In genomic region chr21:45110873-45111624, GRCh38 we compare ENCODE assay signal across 12 cellular contexts. TPM values are rescaled to one million over a fixed set of nuclear protein-coding genes. Genes with fewer than 3 reads are reported as not detected.
DNase-seq lines count a peak whose midpoint lies in the region; ATAC-seq, FAIRE-seq and TF ChIP-seq lines count a peak whose summit lies in the region.
"Had no signal": no experiment of that assay in that cellular context is flagged by ENCODE, and none has a peak within 500 bp of the region (broad histone marks: within the 10 kb centered on the region; RNA-seq: fewer than 3 reads in every experiment).

No MANE protein-coding gene starts in this region.

- no peak for TF ChIP-seq EP300 in H1 (IDR thresholded peaks at IDR 0.05; ENCODE audit: borderline replicate concordance in 1 of 2, low read depth in 2 of 2, low read length in 2 of 2)

- H3K27ac Mint-ChIP-seq in stimulated activated naive B cell treated with anti-CD40 and anti-IgM and Interleukin-4, amounts not matched to agents 10 μg/mL and 1 μg/mL and 100 μg/mL, for 72 hours = peak overlapping the region; percentile 97

- no peaks in the 10 kb centered on the region for H3K27me3 Mint-ChIP-seq in stimulated activated naive B cell treated with anti-CD40 and anti-IgM and Interleukin-4, amounts not matched to agents 10 μg/mL and 1 μg/mL and 100 μg/mL, for 72 hours

- no peak overlapping the region for H2BK15ac ChIP-seq in H1 (ENCODE audit: low read length)

- H3K23ac ChIP-seq in H1 (ENCODE audit: insufficient read length) = no peak overlapping the region

- H3K4me3 ChIP-seq in cardiac muscle cell (no peak overlapping the region), H1 (ENCODE audit: extremely low read depth in 1 of 4, insufficient read depth in 2 of 4, low read depth in 3 of 4, low read length in 4 of 4) (no peak overlapping the region)

- peak; percentile 30 to 45 for ATAC-seq in stimulated activated naive B cell treated with anti-CD40 and anti-IgM and Interleukin-4, amounts not matched to agents 10 μg/mL and 1 μg/mL and 100 μg/mL, for 72 hours (replicated peaks)
- ATAC-seq in GM21786 (IDR thresholded peaks at IDR 0.05; ENCODE audit: unreplicated experiment) (no peak), GM21367 (IDR thresholded peaks at IDR 0.05; ENCODE audit: unreplicated experiment) (no peak)
- ATAC-seq: psoas muscle had no signal

- intact Hi-C loops in cardiac septum (cut with DNase I) = no loop called here

- no peak overlapping the region for H3K4ac ChIP-seq in H1 (replicated peaks; ENCODE audit: insufficient read length, low read depth, low read length)

- H2BK20ac ChIP-seq in H1 (ENCODE audit: low read length) = no peak overlapping the region

- H3K79me1 ChIP-seq in H1 (ENCODE audit: low read depth, low read length) = peaks cover 2% of the 10 kb centered on the region; the same call in 1 of the 2 replicates

- H3K56ac ChIP-seq in H1 (replicated peaks; ENCODE audit: insufficient read length, low read depth, low read length) = no peak overlapping the region

- no peak overlapping the region for H2AFZ ChIP-seq in H1 (ENCODE audit: low read length)

- FAIRE-seq in H1 (lab: Jason Lieb, UNC) = no peak
- FAIRE-seq: H54 had no signal

- TF ChIP-seq RAD21 in H1 (IDR thresholded peaks at IDR 0.05 in 1 of 2, conservative IDR thresholded peaks at IDR 0.05 in 1 of 2; ENCODE audit: low read depth in 2 of 2, low read length in 2 of 2) = no peak

- H3K27me3 ChIP-seq in cardiac muscle cell (no peaks in the 10 kb centered on the region), H1 (replicated peaks in 1 of 4; ENCODE audit: control insufficient read depth in 3 of 4, extremely low read depth in 1 of 4, insufficient read depth in 3 of 4, low read length in 3 of 4) (no peaks in the 10 kb centered on the region)
- H3K27me3 ChIP-seq: upper lobe of left lung had no signal

- peaks cover 0 to 4% of the 10 kb centered on the region in 2 experiments for H4K20me1 ChIP-seq in H1 (replicated peaks in 1 of 2; ENCODE audit: control insufficient read depth in 1 of 2, insufficient read depth in 2 of 2, low read length in 2 of 2)

- H2AK5ac ChIP-seq in H1 (ENCODE audit: low read depth, low read length) = peak overlapping the region; percentile 32; the same call in 1 of the 2 replicates

- H3K18ac ChIP-seq in H1 (ENCODE audit: extremely low read depth, low read length) = no peak overlapping the region

- H3K9me3 ChIP-seq in cardiac muscle cell (ENCODE audit: low read depth) (no peaks in the 10 kb centered on the region), H1 (ENCODE audit: insufficient read depth in 2 of 2, low read depth in 1 of 2, low read length in 1 of 2) (no peaks in the 10 kb centered on the region)
- H3K9me3 ChIP-seq: psoas muscle, upper lobe of left lung had no signal

- 80% methylated on average over 17 of the region's 18 CpGs; no CpG with 5 or more reads in 1 of the 2 experiments for WGBS in H1 (ENCODE audit: extremely low coverage in 1 of 2, insufficient coverage in 1 of 2, insufficient read length in 1 of 2, insufficient replicate concordance in 2 of 2, low coverage in 1 of 2, low lambda C conversion rate in 2 of 2, missing lambda C conversion rate in 1 of 2), 2 experiments

- H3K4me1 Mint-ChIP-seq in stimulated activated naive B cell treated with anti-CD40 and anti-IgM and Interleukin-4, amounts not matched to agents 10 μg/mL and 1 μg/mL and 100 μg/mL, for 72 hours = peaks cover 60 to 90% of the 10 kb centered on the region in 2 donors

- POLR2A ChIA-PET in H1 (lab: Charles Lee; ENCODE audit: partially characterized antibody) = interaction anchor here (0.7 to 1.0 kb wide), 2 partner anchors 14 to 17 kb away, joined by 3 read pairs; no protein-coding TSS in a partner anchor

- CTCF ChIA-PET in H1 (lab: Charles Lee; ENCODE audit: partially characterized antibody) = interaction anchor here (0.7 to 1.9 kb wide), 5 partner anchors 9 to 159 kb away, joined by 3 to 5 read pairs (median 3); no protein-coding TSS in a partner anchor

- H3K14ac ChIP-seq in H1 (ENCODE audit: insufficient read length) = no peak overlapping the region

- no peak overlapping the region for H3K9ac ChIP-seq in H1 (replicated peaks in 1 of 4; ENCODE audit: extremely low read depth in 1 of 4, low read depth in 3 of 4, low read length in 3 of 4)

- no peaks in the 10 kb centered on the region for H3K9me3 Mint-ChIP-seq in stimulated activated naive B cell treated with anti-CD40 and anti-IgM and Interleukin-4, amounts not matched to agents 10 μg/mL and 1 μg/mL and 100 μg/mL, for 72 hours

- peaks cover 20 to 41% of the 10 kb centered on the region in 2 donors for H3K36me3 Mint-ChIP-seq in stimulated activated naive B cell treated with anti-CD40 and anti-IgM and Interleukin-4, amounts not matched to agents 10 μg/mL and 1 μg/mL and 100 μg/mL, for 72 hours

- H3K79me2 ChIP-seq in H1 (ENCODE audit: control insufficient read depth in 1 of 2, insufficient read depth in 2 of 2, low read length in 2 of 2) = no peaks in the 10 kb centered on the region

- H4K91ac ChIP-seq in H1 (replicated peaks; ENCODE audit: insufficient read length, low read length) = no peak overlapping the region

- no peak overlapping the region for H3K4me2 ChIP-seq in H1 (ENCODE audit: insufficient read depth in 1 of 2, low read depth in 2 of 2, low read length in 2 of 2)

- no peaks in the 10 kb centered on the region for H3K23me2 ChIP-seq in H1 (ENCODE audit: low read depth, low read length)

- TF ChIP-seq CTCF in cardiac muscle cell (IDR thresholded peaks at IDR 0.05; ENCODE audit: low read depth, low read length) (no peak), H1 (IDR thresholded peaks at IDR 0.05; ENCODE audit: control extremely low read depth in 1 of 3, insufficient read depth in 1 of 3, low read depth in 1 of 3, low read length in 3 of 3) (no peak)

- H3K27ac ChIP-seq in cardiac muscle cell (peak overlapping the region; percentile 61), H1 (ENCODE audit: low read depth, low read length) (no peak overlapping the region)
- H3K27ac ChIP-seq: psoas muscle, upper lobe of left lung had no signal

- no peak overlapping the region for H4K8ac ChIP-seq in H1 (ENCODE audit: extremely low read depth, insufficient read depth, low read length)

- no peak for TF ChIP-seq POLR2A in H1 (IDR thresholded peaks at IDR 0.05; ENCODE audit: control extremely low read depth in 1 of 2, low read depth in 2 of 2, low read length in 2 of 2)

- H3K36me3 ChIP-seq in cardiac muscle cell = no peaks in the 10 kb centered on the region
- H3K36me3 ChIP-seq in H1 (ENCODE audit: control insufficient read depth in 2 of 4, insufficient read depth in 4 of 4, low read length in 3 of 4) = no peaks in the 10 kb centered on the region
- H3K36me3 ChIP-seq: upper lobe of left lung had no signal

- no peak overlapping the region for H4K5ac ChIP-seq in H1 (ENCODE audit: insufficient read length, low read depth, low read length)

- H3K4me1 ChIP-seq in cardiac muscle cell (ENCODE audit: low read depth) (peaks cover 42% of the 10 kb centered on the region), H1 (replicated peaks in 1 of 4; ENCODE audit: control insufficient read depth in 3 of 4, insufficient read depth in 4 of 4, low read length in 3 of 4) (no peaks in the 10 kb centered on the region)

- peak overlapping the region; percentile 84 to 92 for H3K4me3 Mint-ChIP-seq in stimulated activated naive B cell treated with anti-CD40 and anti-IgM and Interleukin-4, amounts not matched to agents 10 μg/mL and 1 μg/mL and 100 μg/mL, for 72 hours

- H2BK12ac ChIP-seq in H1 (ENCODE audit: low read depth, low read length) = 0 out of 2 replicates have a peak overlapping the region, but pooled peaks have one; percentile 71

- no peak overlapping the region for H2BK120ac ChIP-seq in H1 (replicated peaks; ENCODE audit: low read depth, low read length)

- no peak overlapping the region for H2BK5ac ChIP-seq in H1 (ENCODE audit: low read depth, low read length)

- DNase-seq in cardiac muscle cell (ENCODE audit: low read depth in 1 of 2, low spot score in 1 of 2) = no peak
- DNase-seq in cardiac septum (ENCODE audit: low spot score) = no peak
- peak; percentile 73 for DNase-seq in NCI-H2171 (lab: John Stamatoyannopoulos, UW)
- no peak for DNase-seq in H1 (ENCODE audit: low read depth in 1 of 2, low spot score in 2 of 2)
- peak; percentile 27 for DNase-seq in stimulated activated naive B cell treated with anti-CD40 and anti-IgM and Interleukin-4, amounts not matched to agents 10 μg/mL and 1 μg/mL and 100 μg/mL, for 72 hours
- no peak for DNase-seq in DMS114 treated with DMSO at 0.1 percent for 48 hours (lab: John Stamatoyannopoulos, UW; ENCODE audit: unreplicated experiment)
- DNase-seq: activated CD4-positive, alpha-beta T cell treated with anti-CD3 and anti-CD28 coated beads, Interleukin-2, amount 50 U/mL, for 48 hours; psoas muscle; upper lobe of left lung had no signal

TF ChIP-seq in H1, 55 proteins besides CTCF, POLR2A, EP300 and RAD21 (continues in another document):
- TF ChIP-seq GTF2F1 (IDR thresholded peaks at IDR 0.05; ENCODE audit: borderline replicate concordance, low read depth, low read length) (no peak), KDM5A (IDR thresholded peaks at IDR 0.05; ENCODE audit: low read length) (no peak), GABPA (IDR thresholded peaks at IDR 0.05; ENCODE audit: borderline replicate concordance, insufficient read depth, low read length) (no peak), ASH2L (IDR thresholded peaks at IDR 0.05; ENCODE audit: low read length) (no peak), RBBP5 (IDR thresholded peaks at IDR 0.05; ENCODE audit: borderline replicate concordance, low read depth, low read length) (no peak), RNF2 (IDR thresholded peaks at IDR 0.05; ENCODE audit: borderline replicate concordance, low read depth, low read length, missing control alignments, poor library complexity, severe bottlenecking) (no peak), SIX5 (IDR thresholded peaks at IDR 0.05; ENCODE audit: low read depth, low read length) (no peak), SRF (IDR thresholded peaks at IDR 0.05; ENCODE audit: low read depth, low read length) (no peak), SAP30 (IDR thresholded peaks at IDR 0.05; ENCODE audit: insufficient read depth, insufficient replicate concordance, low read length) (no peak), CEBPB (IDR thresholded peaks at IDR 0.05; ENCODE audit: low read depth, low read length) (no peak), SP1 (IDR thresholded peaks at IDR 0.05; ENCODE audit: low read depth, low read length) (no peak)

RNA-seq across cellular contexts. Expression of gene ADARB1, which starts 36.7 kb away (rescaled TPM):
- total RNA-seq in cardiac muscle cell (10.7 and 14.0 TPM in 2 replicates), cardiac septum (13.7 TPM)
- polyA plus RNA-seq in cardiac muscle cell (9.4 and 11.1 TPM in 2 replicates), H1 (2011; rRNA removed) (4.6 and 4.7 TPM in 2 replicates)
- total RNA-seq in H1 (2021; fragmentation: NEBNext Ultra II Directional; extraction: Animal tissue kit (Norgen Biotek cat#: 25700)) = 11.1 and 14.9 TPM in 2 replicates
- polyA plus RNA-seq in H1 (2011; cell fraction: cytosol; rRNA removed) = 6.0 TPM
- polyA plus RNA-seq in H1 (2011; cell fraction: nucleus; rRNA removed) = 12.2 TPM
- polyA plus RNA-seq in H1 (2012, experiment 1 of 2) = 6.4 to 8.1 TPM (median 7.4 TPM) in 4 replicates
- polyA plus RNA-seq in H1 (2012, experiment 2 of 2) = 2.9 TPM
- 4.8 TPM for polyA plus RNA-seq in H1 (2013, experiment 1 of 2)
- 4.6 TPM for polyA plus RNA-seq in H1 (2013, experiment 2 of 2)
- 10.8 and 12.8 TPM in 2 replicates for polyA minus RNA-seq in H1 (2011; rRNA and poly(A)+ RNA removed)
- polyA minus RNA-seq in H1 (2011; cell fraction: cytosol; rRNA and poly(A)+ RNA removed) = 9.3 TPM
- 15.1 TPM for polyA minus RNA-seq in H1 (2011; cell fraction: nucleus; rRNA and poly(A)+ RNA removed)

Comparison
In these comparisons a context has a peak if more than half of its experiments do, and no peak if none do; other contexts are left out.
1. DNase-seq: peak in NCI-H2171 (single experiment) and stimulated activated naive B cell treated with anti-CD40 and anti-IgM and Interleukin-4, amounts not matched to agents 10 μg/mL and 1 μg/mL and 100 μg/mL, for 72 hours (single experiment); none in cardiac muscle cell (0 of 2), cardiac septum (single experiment), H1 (0 of 2) and DMS114 treated with DMSO at 0.1 percent for 48 hours (single experiment).
2. ATAC-seq: peak in stimulated activated naive B cell treated with anti-CD40 and anti-IgM and Interleukin-4, amounts not matched to agents 10 μg/mL and 1 μg/mL and 100 μg/mL, for 72 hours (2 of 2); none in GM21786 (single experiment) and GM21367 (single experiment).